4 cellular contexts compared by ENCODE assay signal in genomic region chr1:187228790-187229189, GRCh38.
TF ChIP-seq lines count a peak whose summit lies in the region.

No MANE protein-coding gene starts in this region.

TF ChIP-seq in HepG2, 621 proteins besides CTCF, POLR2A, EP300 and RAD21 (continues in another document):
- peak; percentile 53 to 70 for TF ChIP-seq MAFK (conservative IDR thresholded peaks at IDR 0.05 in 1 of 2, IDR thresholded peaks at IDR 0.05 in 1 of 2; ENCODE audit: low read length in 2 of 2)
- no peak for TF ChIP-seq XRCC5 (optimal IDR thresholded peaks at IDR 0.05; ENCODE audit: low read length)
- no peak for TF ChIP-seq ATF1 (CRISPR knock-in tag; IDR thresholded peaks at IDR 0.05)
- no peak for TF ChIP-seq ZNF431 (CRISPR knock-in tag; IDR thresholded peaks at IDR 0.05; ENCODE audit: borderline replicate concordance, low read depth)
- TF ChIP-seq MAFF (IDR thresholded peaks at IDR 0.05; ENCODE audit: low read depth, low read length) = peak; percentile 41; the same call in 1 of the 2 replicates
- TF ChIP-seq ZBTB14 (CRISPR knock-in tag; IDR thresholded peaks at IDR 0.05) = no peak
- TF ChIP-seq HOXA7 (CRISPR knock-in tag; IDR thresholded peaks at IDR 0.05) = no peak
- TF ChIP-seq, protein P1, sequence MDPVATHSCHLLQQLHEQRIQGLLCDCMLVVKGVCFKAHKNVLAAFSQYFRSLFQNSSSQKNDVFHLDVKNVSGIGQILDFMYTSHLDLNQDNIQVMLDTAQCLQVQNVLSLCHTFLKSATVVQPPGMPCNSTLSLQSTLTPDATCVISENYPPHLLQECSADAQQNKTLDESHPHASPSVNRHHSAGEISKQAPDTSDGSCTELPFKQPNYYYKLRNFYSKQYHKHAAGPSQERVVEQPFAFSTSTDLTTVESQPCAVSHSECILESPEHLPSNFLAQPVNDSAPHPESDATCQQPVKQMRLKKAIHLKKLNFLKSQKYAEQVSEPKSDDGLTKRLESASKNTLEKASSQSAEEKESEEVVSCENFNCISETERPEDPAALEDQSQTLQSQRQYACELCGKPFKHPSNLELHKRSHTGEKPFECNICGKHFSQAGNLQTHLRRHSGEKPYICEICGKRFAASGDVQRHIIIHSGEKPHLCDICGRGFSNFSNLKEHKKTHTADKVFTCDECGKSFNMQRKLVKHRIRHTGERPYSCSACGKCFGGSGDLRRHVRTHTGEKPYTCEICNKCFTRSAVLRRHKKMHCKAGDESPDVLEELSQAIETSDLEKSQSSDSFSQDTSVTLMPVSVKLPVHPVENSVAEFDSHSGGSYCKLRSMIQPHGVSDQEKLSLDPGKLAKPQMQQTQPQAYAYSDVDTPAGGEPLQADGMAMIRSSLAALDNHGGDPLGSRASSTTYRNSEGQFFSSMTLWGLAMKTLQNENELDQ (CRISPR knock-in tag; IDR thresholded peaks at IDR 0.05; ENCODE audit: borderline replicate concordance) = no peak
- TF ChIP-seq IRX3 (CRISPR knock-in tag; IDR thresholded peaks at IDR 0.05; ENCODE audit: borderline replicate concordance, low read depth) = no peak
- TF ChIP-seq NR3C1 (CRISPR knock-in tag; IDR thresholded peaks at IDR 0.05) = no peak
- TF ChIP-seq TSC22D2 (CRISPR knock-in tag; IDR thresholded peaks at IDR 0.05; ENCODE audit: borderline replicate concordance) = no peak

TF ChIP-seq in A549, 52 proteins besides CTCF, POLR2A, EP300 and RAD21:
- TF ChIP-seq CHD4 (IDR thresholded peaks at IDR 0.05; ENCODE audit: borderline replicate concordance) (no peak), MAFK (IDR thresholded peaks at IDR 0.05; ENCODE audit: partially characterized antibody) (peak; percentile 64)

TF ChIP-seq in IMR-90, 13 proteins besides CTCF, POLR2A, EP300 and RAD21:
- no peak for TF ChIP-seq SMC3 (IDR thresholded peaks at IDR 0.05; ENCODE audit: low read depth, low read length)
- peak; percentile 54 for TF ChIP-seq MAFK (IDR thresholded peaks at IDR 0.05; ENCODE audit: low read depth, low read length)

TF ChIP-seq in K562, 482 proteins besides CTCF, POLR2A, EP300 and RAD21:
- peak; percentile 41; the same call in 1 of the 2 replicates for TF ChIP-seq ZNF316 (IDR thresholded peaks at IDR 0.05)
- TF ChIP-seq, protein P2, sequence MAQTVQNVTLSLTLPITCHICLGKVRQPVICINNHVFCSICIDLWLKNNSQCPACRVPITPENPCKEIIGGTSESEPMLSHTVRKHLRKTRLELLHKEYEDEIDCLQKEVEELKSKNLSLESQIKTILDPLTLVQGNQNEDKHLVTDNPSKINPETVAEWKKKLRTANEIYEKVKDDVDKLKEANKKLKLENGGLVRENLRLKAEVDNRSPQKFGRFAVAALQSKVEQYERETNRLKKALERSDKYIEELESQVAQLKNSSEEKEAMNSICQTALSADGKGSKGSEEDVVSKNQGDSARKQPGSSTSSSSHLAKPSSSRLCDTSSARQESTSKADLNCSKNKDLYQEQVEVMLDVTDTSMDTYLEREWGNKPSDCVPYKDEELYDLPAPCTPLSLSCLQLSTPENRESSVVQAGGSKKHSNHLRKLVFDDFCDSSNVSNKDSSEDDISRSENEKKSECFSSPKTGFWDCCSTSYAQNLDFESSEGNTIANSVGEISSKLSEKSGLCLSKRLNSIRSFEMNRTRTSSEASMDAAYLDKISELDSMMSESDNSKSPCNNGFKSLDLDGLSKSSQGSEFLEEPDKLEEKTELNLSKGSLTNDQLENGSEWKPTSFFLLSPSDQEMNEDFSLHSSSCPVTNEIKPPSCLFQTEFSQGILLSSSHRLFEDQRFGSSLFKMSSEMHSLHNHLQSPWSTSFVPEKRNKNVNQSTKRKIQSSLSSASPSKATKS (CRISPR knock-in tag; IDR thresholded peaks at IDR 0.05) = no peak
